In genomic region chr6:166612471-166612881, GRCh38 we compare ENCODE assay signal across 21 cellular contexts. TPM values are rescaled to one million over a fixed set of nuclear protein-coding genes. Genes with fewer than 3 reads are reported as not detected.
A peak's percentile ranks its signal among the peaks of the same experiment; 100 is the strongest.
DNase-seq lines count a peak whose midpoint lies in the region; ATAC-seq and TF ChIP-seq lines count a peak whose summit lies in the region.
"Had no signal": no experiment of that assay in that cellular context is flagged by ENCODE, and none has a peak within 500 bp of the region (broad histone marks: within the 10 kb centered on the region; RNA-seq: fewer than 3 reads in every experiment).

No MANE protein-coding gene starts in this region.

- no peaks in the 10 kb centered on the region for H3K9me3 Mint-ChIP-seq in neural crest cell
- H3K9me3 Mint-ChIP-seq: activated naive CD8-positive, alpha-beta T cell treated with anti-CD3 and anti-CD28 coated beads for 36 hours; activated T-helper 1 cell treated with anti-CD3 and anti-CD28 coated beads, Interleukin-12 subunit alpha, Interleukin-12 subunit beta, Interleukin-2, Interleukin-4 antibody, amounts not matched to agents 30 ng/mL and 10 ng/mL and 1 ng/mL, durations not matched to agents 14 hours and 24 hours and 36 hours had no signal

- peaks cover 4% of the 10 kb centered on the region for H3K36me3 Mint-ChIP-seq in neural crest cell (ENCODE audit: low read depth)
- H3K36me3 Mint-ChIP-seq: activated naive CD8-positive, alpha-beta T cell treated with anti-CD3 and anti-CD28 coated beads for 36 hours had no signal

- H3K4me1 ChIP-seq in cardiac muscle cell (ENCODE audit: low read depth) = peaks cover 14% of the 10 kb centered on the region
- H3K4me1 ChIP-seq: tibial artery had no signal

- peak overlapping the region; percentile 2 for H3K27ac Mint-ChIP-seq in neural crest cell (ENCODE audit: unreplicated experiment)
- H3K27ac Mint-ChIP-seq: activated CD8-positive, alpha-beta T cell treated with anti-CD3 and anti-CD28 coated beads, Interleukin-2, amount 10 ng/mL, durations not matched to agents 7 days and 5 days; activated naive CD8-positive, alpha-beta T cell treated with anti-CD3 and anti-CD28 coated beads for 36 hours; activated T-helper 1 cell treated with anti-CD3 and anti-CD28 coated beads, Interleukin-12 subunit alpha, Interleukin-12 subunit beta, Interleukin-2, Interleukin-4 antibody, amounts not matched to agents 30 ng/mL and 10 ng/mL and 1 ng/mL, durations not matched to agents 14 hours and 24 hours and 36 hours had no signal

- H3K4me3 ChIP-seq in cardiac muscle cell = no peak overlapping the region
- H3K4me3 ChIP-seq: tibial artery had no signal

- H3K27ac ChIP-seq in cardiac muscle cell = peak overlapping the region; percentile 71
- H3K27ac ChIP-seq: tibial artery had no signal

- no peak for TF ChIP-seq CTCF in cardiac muscle cell (IDR thresholded peaks at IDR 0.05; ENCODE audit: low read depth, low read length)
- TF ChIP-seq CTCF in neural crest cell (conservative IDR thresholded peaks at IDR 0.05) = no peak

- H3K4me3 Mint-ChIP-seq in neural crest cell = no peak overlapping the region
- H3K4me3 Mint-ChIP-seq: activated CD8-positive, alpha-beta T cell treated with anti-CD3 and anti-CD28 coated beads, Interleukin-2, amount 10 ng/mL, durations not matched to agents 7 days and 5 days; activated naive CD8-positive, alpha-beta T cell treated with anti-CD3 and anti-CD28 coated beads for 36 hours; activated T-helper 1 cell treated with anti-CD3 and anti-CD28 coated beads, Interleukin-12 subunit alpha, Interleukin-12 subunit beta, Interleukin-2, Interleukin-4 antibody, amounts not matched to agents 30 ng/mL and 10 ng/mL and 1 ng/mL, durations not matched to agents 14 hours and 24 hours and 36 hours had no signal

- no peaks in the 10 kb centered on the region for H3K27me3 Mint-ChIP-seq in neural crest cell (ENCODE audit: low read depth)
- H3K27me3 Mint-ChIP-seq: activated naive CD8-positive, alpha-beta T cell treated with anti-CD3 and anti-CD28 coated beads for 36 hours had no signal

- DNase-seq in activated CD8-positive, alpha-beta memory T cell treated with anti-CD3 and anti-CD28 coated beads, Interleukin-2, amount 50 U/mL, for 48 hours = peak; percentile 35
- DNase-seq in activated CD8-positive, alpha-beta memory T cell treated with anti-CD3 and anti-CD28 coated beads, Interleukin-2, amount 50 U/mL, for 4 hours = no peak
- DNase-seq in cardiac muscle cell (ENCODE audit: low read depth in 1 of 2, low spot score in 1 of 2) (no peak), neural crest cell (ENCODE audit: low read depth, low spot score) (no peak), ureter (ENCODE audit: low spot score) (peak; percentile 37), cerebellar nuclear complex (lab: John Stamatoyannopoulos, UW) (no peak), NCI-H82 (lab: John Stamatoyannopoulos, UW) (no peak)
- DNase-seq: activated CD8-positive, alpha-beta T cell treated with anti-CD3 and anti-CD28 coated beads, Interleukin-2, amount 10 ng/mL, durations not matched to agents 7 days and 5 days; activated naive CD8-positive, alpha-beta T cell treated with anti-CD3 and anti-CD28 coated beads for 36 hours; cortex of kidney; HCEC 1CT; NCI-H1105; NCI-H2081 treated with DMSO at 0.1 percent for 48 hours; NCI-H446; NK-92 treated with Interleukin-12 subunit alpha and Interleukin-12 subunit beta, amount 100 ng/mL, for 24 hours; stimulated activated naive CD4-positive, alpha-beta T cell; T1000 had no signal

- no peaks in the 10 kb centered on the region for H3K27me3 ChIP-seq in cardiac muscle cell
- H3K27me3 ChIP-seq: tibial artery had no signal

- ATAC-seq in GM21390 (IDR thresholded peaks at IDR 0.05; ENCODE audit: unreplicated experiment) = no peak
- ATAC-seq: activated CD4-positive, CD25-positive, alpha-beta regulatory T cell treated with anti-CD3 and anti-CD28 coated beads, Interleukin-2, amount 50 U/mL, for 24 hours; activated CD8-positive, alpha-beta T cell treated with anti-CD3 and anti-CD28 coated beads, Interleukin-2, amount 10 ng/mL, durations not matched to agents 7 days and 5 days had no signal

- peaks cover 26% of the 10 kb centered on the region for H3K4me1 Mint-ChIP-seq in neural crest cell
- H3K4me1 Mint-ChIP-seq: activated naive CD8-positive, alpha-beta T cell treated with anti-CD3 and anti-CD28 coated beads for 36 hours had no signal

- no peaks in the 10 kb centered on the region for H3K36me3 ChIP-seq in cardiac muscle cell
- H3K36me3 ChIP-seq: tibial artery had no signal

- no peaks in the 10 kb centered on the region for H3K9me3 ChIP-seq in cardiac muscle cell (ENCODE audit: low read depth)
- H3K9me3 ChIP-seq: tibial artery had no signal

RNA-seq across cellular contexts. Expression of gene RPS6KA2, which starts 14.6 kb away (rescaled TPM):
- 24.0 and 26.4 TPM in 2 replicates for total RNA-seq in cardiac muscle cell
- 19.2 and 19.3 TPM in 2 replicates for polyA plus RNA-seq in cardiac muscle cell
- 32.6 and 33.7 TPM in 2 replicates for total RNA-seq in neural crest cell
- total RNA-seq in ureter = 85.3 TPM

RNA-seq across cellular contexts. Expression of gene RAMACL, which starts 26.0 kb away (rescaled TPM):
- total RNA-seq in cardiac muscle cell (0.14 and 0.45 TPM in 2 replicates), neural crest cell (0.70 and 0.98 TPM in 2 replicates), ureter (7.8 TPM)
- polyA plus RNA-seq in cardiac muscle cell = 0.10 and 0.44 TPM in 2 replicates

Comparison
In these comparisons a context has a peak if more than half of its experiments do, and no peak if none do; other contexts are left out.
1. DNase-seq: peak in activated CD8-positive, alpha-beta memory T cell treated with anti-CD3 and anti-CD28 coated beads, Interleukin-2, amount 50 U/mL, for 48 hours (single experiment) and ureter (single experiment); none in activated CD8-positive, alpha-beta memory T cell treated with anti-CD3 and anti-CD28 coated beads, Interleukin-2, amount 50 U/mL, for 4 hours (single experiment), cardiac muscle cell (0 of 2), neural crest cell (single experiment), cerebellar nuclear complex (0 of 2) and NCI-H82 (single experiment).